Comparison of ENCODE assay signal across 29 cellular contexts in genomic region chr19:49791776-49792445, GRCh38. TPM values are rescaled to one million over a fixed set of nuclear protein-coding genes. Genes with fewer than 3 reads are reported as not detected.
"Had no signal": no experiment of that assay in that cellular context is flagged by ENCODE, and none has a peak within 500 bp of the region (broad histone marks: within the 10 kb centered on the region; RNA-seq: fewer than 3 reads in every experiment).

No MANE protein-coding gene starts in this region.

- H3K9me3 ChIP-seq: ascending aorta, gastroesophageal sphincter, right atrium auricular region, thoracic aorta, upper lobe of left lung had no signal

- H3K4me3 ChIP-seq: ascending aorta, coronary artery, gastroesophageal sphincter, right atrium auricular region, smooth muscle cell, thoracic aorta, upper lobe of left lung had no signal

- H3K27ac ChIP-seq: ascending aorta, right atrium auricular region, thoracic aorta had no signal

- DNase-seq: activated CD4-positive, alpha-beta T cell treated with anti-CD3 and anti-CD28 coated beads for 1 hour; activated CD4-positive, alpha-beta T cell treated with anti-CD3 and anti-CD28 coated beads, Interleukin-2, amount 50 U/mL, for 1 hour; activated CD8-positive, alpha-beta T cell treated with anti-CD3 and anti-CD28 coated beads for 36 hours; activated naive CD4-positive, alpha-beta T cell; activated T-cell treated with anti-CD3 and anti-CD28 coated beads, Interleukin-2, amount 50 U/mL, for 4 hours; effector memory CD8-positive, alpha-beta T cell; erythroblast; hippocampal formation; mesenchymal stem cell; naive thymus-derived CD8-positive, alpha-beta T cell; occipital lobe; stimulated activated CD4-positive, alpha-beta T cell treated with anti-CD3 and anti-CD28 coated beads, Interleukin-15, amount 100 ng/mL, for 24 hours; stimulated activated CD4-positive, alpha-beta T cell treated with anti-CD3 and anti-CD28 coated beads, Interleukin-2, amount 100 ng/mL, for 24 hours; stimulated activated naive CD4-positive, alpha-beta T cell; T-helper 2 cell; upper lobe of left lung had no signal

- H3K27me3 ChIP-seq: ascending aorta, gastroesophageal sphincter, right atrium auricular region, upper lobe of left lung had no signal

- H3K4me2 ChIP-seq: smooth muscle cell had no signal

- H3K4me1 ChIP-seq: ascending aorta, upper lobe of left lung had no signal

- ATAC-seq: activated CD8-positive, alpha-beta T cell treated with anti-CD3 and anti-CD28 coated beads for 36 hours; activated naive CD4-positive, alpha-beta T cell treated with anti-CD3 and anti-CD28 coated beads, Interleukin-2, amount 50 U/mL, for 72 hours; activated T-cell treated with anti-CD3 and anti-CD28 coated beads, Interleukin-2, amount 50 U/mL, for 4 hours; activated T-helper 17 cell treated with anti-CD3 and anti-CD28 coated beads, Interleukin-2, amount 50 U/mL, for 72 hours; effector memory CD8-positive, alpha-beta T cell; gastroesophageal sphincter; naive thymus-derived CD8-positive, alpha-beta T cell; WTC11 had no signal

RNA-seq across cellular contexts. Expression of gene TSKS, which starts 28.8 kb away (rescaled TPM):
- total RNA-seq: ascending aorta, cerebellum, fibroblast of lung, neural crest cell, pulmonary artery endothelial cell, smooth muscle cell, thoracic aorta had no signal
- polyA plus RNA-seq: fibroblast of lung, smooth muscle cell had no signal
